In the genomic region with DNA sequence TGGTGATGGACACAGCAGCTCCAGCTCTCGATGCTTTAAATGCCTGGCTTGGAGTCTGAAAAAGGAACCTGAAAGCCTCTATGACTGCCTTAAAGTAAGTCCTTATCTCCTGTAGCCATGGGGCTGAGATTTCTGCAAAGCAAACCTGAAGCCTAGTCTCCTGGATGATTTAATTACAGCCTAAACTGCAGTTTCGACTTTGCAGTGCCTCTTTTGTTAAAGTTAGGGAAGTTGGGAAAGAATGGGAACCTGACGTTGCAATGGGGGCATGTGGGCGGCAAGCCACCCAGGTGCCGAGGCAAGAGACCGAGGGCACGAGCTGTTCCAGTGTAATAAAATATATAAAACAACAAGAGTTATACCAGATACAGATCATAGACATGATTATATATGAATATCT, we compare ENCODE assay signal across 11 cellular contexts. TPM values are rescaled to one million over a fixed set of nuclear protein-coding genes. Genes with fewer than 3 reads are reported as not detected.
DNase-seq lines count a peak whose midpoint lies in the region; ATAC-seq lines count a peak whose summit lies in the region.
"Had no signal": no experiment of that assay in that cellular context is flagged by ENCODE, and none has a peak within 500 bp of the region (broad histone marks: within the 10 kb centered on the region; RNA-seq: fewer than 3 reads in every experiment).

No MANE protein-coding gene starts in this region.

- no peaks in the 10 kb centered on the region for H3K9me3 Mint-ChIP-seq in IgD-negative memory B cell
- H3K9me3 Mint-ChIP-seq in activated T-helper 17 cell treated with anti-CD3 and anti-CD28 coated beads, Interleukin-2, amount 50 U/mL, for 72 hours, result no peaks in the 10 kb centered on the region
- H3K9me3 Mint-ChIP-seq: activated naive CD8-positive, alpha-beta T cell treated with anti-CD3 and anti-CD28 coated beads for 36 hours had no signal

- H3K4me1 Mint-ChIP-seq in IgD-negative memory B cell, result peaks cover 0 to 9% (median 0%) of the 10 kb centered on the region in 3 donors
- peaks cover 18% of the 10 kb centered on the region for H3K4me1 Mint-ChIP-seq in activated T-helper 17 cell treated with anti-CD3 and anti-CD28 coated beads, Interleukin-2, amount 50 U/mL, for 72 hours

- H3K27ac Mint-ChIP-seq in IgD-negative memory B cell, result peak overlapping the region in 2 of 3 donors; percentile 19 to 78
- H3K27ac Mint-ChIP-seq in activated T-helper 17 cell treated with anti-CD3 and anti-CD28 coated beads, Interleukin-2, amount 50 U/mL, for 72 hours, result no peak overlapping the region
- H3K27ac Mint-ChIP-seq: activated naive CD8-positive, alpha-beta T cell treated with anti-CD3 and anti-CD28 coated beads for 36 hours had no signal

- peak; percentile 40 for DNase-seq in NCI-H2171 treated with DMSO at 0.1 percent for 48 hours (lab: John Stamatoyannopoulos, UW)
- no peak for DNase-seq in NCI-H2171 (lab: John Stamatoyannopoulos, UW)
- DNase-seq in posterior vena cava (ENCODE audit: low spot score), result peak; percentile 12
- no peak for DNase-seq in putamen (ENCODE audit: low spot score)
- no peak for DNase-seq in SIG-M5 (lab: John Stamatoyannopoulos, UW)
- DNase-seq: NCI-H1694 treated with DMSO at 0.1 percent for 48 hours had no signal

- no peak for ATAC-seq in activated T-helper 17 cell treated with anti-CD3 and anti-CD28 coated beads, Interleukin-2, amount 50 U/mL, for 72 hours (replicated peaks)
- no peak for ATAC-seq in HG03039 (IDR thresholded peaks at IDR 0.05; ENCODE audit: unreplicated experiment)

- peak overlapping the region in 1 of 4 donors; percentile 20 for H3K4me3 Mint-ChIP-seq in IgD-negative memory B cell
- H3K4me3 Mint-ChIP-seq in activated T-helper 17 cell treated with anti-CD3 and anti-CD28 coated beads, Interleukin-2, amount 50 U/mL, for 72 hours, result peak overlapping the region; percentile 53

- H3K36me3 Mint-ChIP-seq in IgD-negative memory B cell, result peaks cover 4% of the 10 kb centered on the region
- H3K36me3 Mint-ChIP-seq in activated T-helper 17 cell treated with anti-CD3 and anti-CD28 coated beads, Interleukin-2, amount 50 U/mL, for 72 hours (ENCODE audit: low read depth), result peaks cover 2% of the 10 kb centered on the region
- H3K36me3 Mint-ChIP-seq: activated naive CD8-positive, alpha-beta T cell treated with anti-CD3 and anti-CD28 coated beads for 36 hours had no signal

- intact Hi-C loops in posterior vena cava (cut with DNase I), result loop anchor here (5.0 kb wide), 1 partner anchor 134 kb away; the partner anchor contains the start of gene BHLHE23 (in 2 of the 2)

- peaks cover 4% of the 10 kb centered on the region for H3K27me3 Mint-ChIP-seq in IgD-negative memory B cell
- H3K27me3 Mint-ChIP-seq in activated T-helper 17 cell treated with anti-CD3 and anti-CD28 coated beads, Interleukin-2, amount 50 U/mL, for 72 hours, result peaks cover 3% of the 10 kb centered on the region
- H3K27me3 Mint-ChIP-seq: activated naive CD8-positive, alpha-beta T cell treated with anti-CD3 and anti-CD28 coated beads for 36 hours had no signal

RNA-seq across cellular contexts. Expression of gene TCFL5, which starts 11.7 kb away (rescaled TPM):
- 1.2 TPM for polyA plus RNA-seq in IgD-negative memory B cell
- total RNA-seq in activated T-helper 17 cell treated with anti-CD3 and anti-CD28 coated beads, Interleukin-2, amount 50 U/mL, for 72 hours, result 1 to 10 TPM; 3.4 to 3.7 TPM
- total RNA-seq in posterior vena cava, result 10 to 100 TPM in 1 of 2 donors, 1 to 10 TPM in 1; 9.6 to 10.9 TPM

RNA-seq across cellular contexts. Expression of gene DIDO1, which starts 53.0 kb away (rescaled TPM):
- polyA plus RNA-seq in IgD-negative memory B cell, result 42.8 TPM
- 10 to 100 TPM; 51.4 to 51.5 TPM for total RNA-seq in activated T-helper 17 cell treated with anti-CD3 and anti-CD28 coated beads, Interleukin-2, amount 50 U/mL, for 72 hours
- total RNA-seq in posterior vena cava, result 10 to 100 TPM; 38.5 to 44.1 TPM

RNA-seq across cellular contexts. Expression of gene COL9A3, which starts 56.4 kb away (rescaled TPM):
- polyA plus RNA-seq in IgD-negative memory B cell, result 11.9 TPM
- not detected for total RNA-seq in activated T-helper 17 cell treated with anti-CD3 and anti-CD28 coated beads, Interleukin-2, amount 50 U/mL, for 72 hours
- total RNA-seq in posterior vena cava, result 1 to 10 TPM; 1.0 to 1.9 TPM
- total RNA-seq: H4 had no signal

Comparison
In these comparisons a context has a peak if more than half of its experiments do, and no peak if none do; other contexts are left out.
1. DNase-seq: peak in NCI-H2171 treated with DMSO at 0.1 percent for 48 hours (single experiment) and posterior vena cava (single experiment); none in NCI-H2171 (single experiment), putamen (single experiment) and SIG-M5 (single experiment).